In genomic region chr5:140398379-140398811, GRCh38 we compare ENCODE assay signal across 19 cellular contexts. TPM values are rescaled to one million over a fixed set of nuclear protein-coding genes. Genes with fewer than 3 reads are reported as not detected.
A peak's percentile ranks its signal among the peaks of the same experiment; 100 is the strongest.
DNase-seq lines count a peak whose midpoint lies in the region; ATAC-seq, FAIRE-seq and TF ChIP-seq lines count a peak whose summit lies in the region.
"Had no signal": no experiment of that assay in that cellular context is flagged by ENCODE, and none has a peak within 500 bp of the region (broad histone marks: within the 10 kb centered on the region; RNA-seq: fewer than 3 reads in every experiment).

No MANE protein-coding gene starts in this region.

- no peaks in the 10 kb centered on the region for H3K9me3 Mint-ChIP-seq in stimulated activated memory B cell treated with anti-CD40 and anti-IgM and Interleukin-4, amounts not matched to agents 10 μg/mL and 1 μg/mL and 100 μg/mL, for 72 hours
- H3K9me3 Mint-ChIP-seq: activated B cell treated with CpG ODN at 0.5 μM for 24 hours, nephron had no signal

- no peak for TF ChIP-seq RAD21 in A549 (conservative IDR thresholded peaks at IDR 0.05 in 1 of 2, IDR thresholded peaks at IDR 0.05 in 1 of 2)

- H3K9me3 ChIP-seq in A549 (no peaks in the 10 kb centered on the region), Panc1 (ENCODE audit: control insufficient read depth, insufficient read depth, low read depth, low read length) (no peaks in the 10 kb centered on the region), psoas muscle (no peaks in the 10 kb centered on the region)
- H3K9me3 ChIP-seq: body of pancreas had no signal

- no peak for TF ChIP-seq POLR2A in A549 (IDR thresholded peaks at IDR 0.05; ENCODE audit: low read length)

- FAIRE-seq in A549 (lab: Jason Lieb, UNC): no peak
- FAIRE-seq: urothelium cell line had no signal

- no peak overlapping the region for H3K27ac ChIP-seq in A549
- peak overlapping the region; percentile 42 for H3K27ac ChIP-seq in HL-60 (replicated peaks)
- H3K27ac ChIP-seq in Panc1 (ENCODE audit: low read length): peak overlapping the region; percentile 27; the same call in 1 of the 2 replicates
- H3K27ac ChIP-seq in psoas muscle: no peak overlapping the region
- H3K27ac ChIP-seq: body of pancreas had no signal

- H3K27me3 ChIP-seq in HL-60 (ENCODE audit: insufficient read depth, poor library complexity, severe bottlenecking): no peaks in the 10 kb centered on the region
- no peaks in the 10 kb centered on the region for H3K27me3 ChIP-seq in Panc1 (ENCODE audit: control insufficient read depth, insufficient read depth, low read length)
- no peaks in the 10 kb centered on the region for H3K27me3 ChIP-seq in psoas muscle (ENCODE audit: insufficient read depth in 3 of 3, low read length in 2 of 3)
- H3K27me3 ChIP-seq: body of pancreas had no signal

- no peak for ATAC-seq in A549
- no peak for ATAC-seq in Panc1
- ATAC-seq in psoas muscle: no peak
- ATAC-seq in stimulated activated memory B cell treated with anti-CD40 and anti-IgM and Interleukin-4, amounts not matched to agents 10 μg/mL and 1 μg/mL and 100 μg/mL, for 72 hours: no peak
- ATAC-seq: activated CD8-positive, alpha-beta memory T cell treated with anti-CD3 and anti-CD28 coated beads, Interleukin-2, amount 10 ng/mL, durations not matched to agents 7 days and 5 days; body of pancreas; right cardiac atrium had no signal

- H3K4me3 ChIP-seq in A549 (no peak overlapping the region), HL-60 (replicated peaks; ENCODE audit: insufficient read depth, low read length) (no peak overlapping the region), Panc1 (ENCODE audit: low read depth in 2 of 2, low read length in 2 of 2) (no peak overlapping the region), fibroblast of mammary gland (ENCODE audit: control insufficient read depth, low read depth, low read length) (no peak overlapping the region), psoas muscle (no peak overlapping the region)
- H3K4me3 ChIP-seq: body of pancreas, lung had no signal

- no TSS peak for BruUV-seq in Panc1 (replicated peaks; lab: Mats Ljungman, UMichigan)

- in situ Hi-C loops in Panc1 (cut with HindIII; ENCODE audit: low pct_unique_long_range_greater_than_20kb, low sequenced_read_pairs): no loop called here

- intact Hi-C loops in Panc1 (cut with micrococcal nuclease; ENCODE audit: unreplicated experiment) (no loop called here), psoas muscle (cut with DNase I) (no loop called here)

- CTCF ChIA-PET in A549 (lab: Yijun Ruan, JAX): interaction anchor here (0.7 to 1.2 kb wide), 2 partner anchors 16 to 337 kb away, joined by 3 read pairs; no protein-coding TSS in a partner anchor
- CTCF ChIA-PET in Panc1 (lab: Charles Lee): no interaction called here

- peaks cover 18% of the 10 kb centered on the region for H3K4me1 Mint-ChIP-seq in stimulated activated memory B cell treated with anti-CD40 and anti-IgM and Interleukin-4, amounts not matched to agents 10 μg/mL and 1 μg/mL and 100 μg/mL, for 72 hours

- H3K4me1 ChIP-seq in A549 (peaks cover 23% of the 10 kb centered on the region), Panc1 (ENCODE audit: control insufficient read depth, insufficient read depth, low read length) (peaks cover 5% of the 10 kb centered on the region; the same call in 1 of the 2 replicates), psoas muscle (peaks cover 11% of the 10 kb centered on the region)

- DNase-seq in A549 (ENCODE audit: low read depth in 1 of 2, low spot score in 1 of 2) (peak; percentile 8 to 34), HL-60 (ENCODE audit: low read depth in 1 of 2, low spot score in 1 of 2) (no peak), Panc1 (ENCODE audit: low read depth, low spot score) (no peak), fibroblast of mammary gland (ENCODE audit: low read depth) (peak; percentile 30), psoas muscle (no peak), GDM1 (lab: John Stamatoyannopoulos, UW) (no peak), NCI-H2107 treated with DMSO at 0.1 percent for 48 hours (lab: John Stamatoyannopoulos, UW; ENCODE audit: unreplicated experiment) (no peak)
- DNase-seq: activated B cell treated with CpG ODN at 0.5 μM for 24 hours; activated CD8-positive, alpha-beta memory T cell treated with anti-CD3 and anti-CD28 coated beads, Interleukin-2, amount 10 ng/mL, durations not matched to agents 7 days and 5 days; body of pancreas; foreskin melanocyte; NCI-H2171 treated with DMSO at 0.1 percent for 48 hours; right cardiac atrium; stimulated activated CD4-positive, alpha-beta T cell treated with anti-CD3 and anti-CD28 coated beads, Interleukin-4, amount 100 ng/mL, for 1 hour; SW 1271 had no signal

- no peak for TF ChIP-seq EP300 in A549 (IDR thresholded peaks at IDR 0.05)

- POLR2A ChIA-PET in A549 (lab: Yijun Ruan, JAX): no interaction called here
- POLR2A ChIA-PET in Panc1 (lab: Charles Lee): no interaction called here

- H3K27ac Mint-ChIP-seq in stimulated activated memory B cell treated with anti-CD40 and anti-IgM and Interleukin-4, amounts not matched to agents 10 μg/mL and 1 μg/mL and 100 μg/mL, for 72 hours: no peak overlapping the region
- H3K27ac Mint-ChIP-seq: activated B cell treated with CpG ODN at 0.5 μM for 24 hours; activated CD8-positive, alpha-beta memory T cell treated with anti-CD3 and anti-CD28 coated beads, Interleukin-2, amount 10 ng/mL, durations not matched to agents 7 days and 5 days; nephron had no signal

- no peaks in the 10 kb centered on the region for H3K27me3 Mint-ChIP-seq in stimulated activated memory B cell treated with anti-CD40 and anti-IgM and Interleukin-4, amounts not matched to agents 10 μg/mL and 1 μg/mL and 100 μg/mL, for 72 hours
- H3K27me3 Mint-ChIP-seq: activated B cell treated with CpG ODN at 0.5 μM for 24 hours; activated CD8-positive, alpha-beta memory T cell treated with anti-CD3 and anti-CD28 coated beads, Interleukin-2, amount 10 ng/mL, durations not matched to agents 7 days and 5 days had no signal

- H3K4me2 ChIP-seq in A549: peak overlapping the region; percentile 3; the same call in 2 of the 3 replicates

- H3K36me3 Mint-ChIP-seq in stimulated activated memory B cell treated with anti-CD40 and anti-IgM and Interleukin-4, amounts not matched to agents 10 μg/mL and 1 μg/mL and 100 μg/mL, for 72 hours: peaks cover 6% of the 10 kb centered on the region

- peaks cover 2% of the 10 kb centered on the region; the same call in 1 of the 2 replicates for H3K36me3 ChIP-seq in Panc1 (ENCODE audit: control insufficient read depth, insufficient read depth, low read length)
- no peaks in the 10 kb centered on the region for H3K36me3 ChIP-seq in psoas muscle (ENCODE audit: insufficient read depth in 1 of 2, low read depth in 1 of 2)

- H3K4me3 Mint-ChIP-seq in stimulated activated memory B cell treated with anti-CD40 and anti-IgM and Interleukin-4, amounts not matched to agents 10 μg/mL and 1 μg/mL and 100 μg/mL, for 72 hours: no peak overlapping the region
- H3K4me3 Mint-ChIP-seq: activated B cell treated with CpG ODN at 0.5 μM for 24 hours; activated CD8-positive, alpha-beta memory T cell treated with anti-CD3 and anti-CD28 coated beads, Interleukin-2, amount 10 ng/mL, durations not matched to agents 7 days and 5 days had no signal

- TF ChIP-seq CTCF in A549 (IDR thresholded peaks at IDR 0.05): no peak
- no peak for TF ChIP-seq CTCF in HL-60 (IDR thresholded peaks at IDR 0.05; ENCODE audit: insufficient read depth, low read length)
- TF ChIP-seq CTCF in Panc1 (IDR thresholded peaks at IDR 0.05): no peak
- no peak for TF ChIP-seq CTCF in fibroblast of mammary gland (conservative IDR thresholded peaks at IDR 0.05; ENCODE audit: control insufficient read depth, insufficient read depth, low read depth, low read length)
- no peak for TF ChIP-seq CTCF in psoas muscle (IDR thresholded peaks at IDR 0.05)

TF ChIP-seq in A549, 52 proteins besides CTCF, POLR2A, EP300 and RAD21:
- TF ChIP-seq FOSL2 (IDR thresholded peaks at IDR 0.05) (no peak), FOSL2 (CRISPR knock-in tag; IDR thresholded peaks at IDR 0.05) (peak; percentile 24; the same call in 1 of the 2 replicates), CEBPB (IDR thresholded peaks at IDR 0.05) (peak; percentile 51 to 62; a peak in 3 of 4 replicates), EHF (CRISPR knock-in tag; IDR thresholded peaks at IDR 0.05) (no peak)

RNA-seq across cellular contexts. Expression of gene ANKHD1, which starts 3.2 kb away (rescaled TPM):
- polyA plus RNA-seq in A549 (2011; rRNA removed) (94.1 and 111 TPM in 2 replicates), A549 (2017; fragmentation: RNase III; extraction: RNeasy Plus Mini Kit Qiagen cat#74134 plus additional on column Dnase treatment) (44.8 to 46.9 TPM (median 46.3 TPM) in 3 replicates), psoas muscle (10 to 100 TPM; 31.2 to 57.1 (median 37.3) TPM)
- 25.2 and 28.8 TPM in 2 replicates for polyA plus RNA-seq in A549 (2012; cell fraction: cytosol; rRNA removed)
- 42.9 and 52.2 TPM in 2 replicates for polyA plus RNA-seq in A549 (2012; cell fraction: nucleus; rRNA removed)
- 113 and 129 TPM in 2 replicates for polyA minus RNA-seq in A549 (2011; rRNA and poly(A)+ RNA removed)
- total RNA-seq in Panc1 (2021; ENCODE audit: unreplicated experiment) (140 TPM), psoas muscle (10 to 100 TPM; 50.7 to 86.1 (median 72.0) TPM)
- polyA plus RNA-seq in Panc1 (2012; ENCODE audit: insufficient read length): 70.5 TPM

RNA-seq across cellular contexts. Expression of gene SLC4A9, which starts 38.4 kb away (rescaled TPM):
- polyA plus RNA-seq in A549 (2011; rRNA removed) (not detected in 2 replicates), A549 (2017; fragmentation: RNase III; extraction: RNeasy Plus Mini Kit Qiagen cat#74134 plus additional on column Dnase treatment) (not detected in 3 replicates), psoas muscle (under 1 TPM in 1 of 3 donors, not detected in 2; 0.09 TPM)
- 0.01 TPM in 1 of 2 replicates, not detected in the other for polyA plus RNA-seq in A549 (2012; cell fraction: cytosol; rRNA removed)
- polyA plus RNA-seq in A549 (2012; cell fraction: nucleus; rRNA removed): 0.02 and 0.06 TPM in 2 replicates
- polyA minus RNA-seq in A549 (2011; rRNA and poly(A)+ RNA removed): 0.08 TPM in 1 of 2 replicates, not detected in the other
- total RNA-seq in Panc1 (2021; ENCODE audit: unreplicated experiment) (not detected), psoas muscle (not detected)
- polyA plus RNA-seq in Panc1 (2012; ENCODE audit: insufficient read length): not detected
- total RNA-seq: activated B cell treated with CpG ODN at 0.5 μM for 24 hours, body of pancreas had no signal

RNA-seq across cellular contexts. Expression of gene HBEGF, which starts 52.0 kb away (rescaled TPM):
- polyA plus RNA-seq in A549 (2011; rRNA removed) (4.2 and 5.0 TPM in 2 replicates), A549 (2017; fragmentation: RNase III; extraction: RNeasy Plus Mini Kit Qiagen cat#74134 plus additional on column Dnase treatment) (3.4 to 5.1 TPM (median 3.5 TPM) in 3 replicates), psoas muscle (10 to 100 TPM; 14.5 to 60.8 (median 27.6) TPM)
- 3.0 and 4.3 TPM in 2 replicates for polyA plus RNA-seq in A549 (2012; cell fraction: cytosol; rRNA removed)
- polyA plus RNA-seq in A549 (2012; cell fraction: nucleus; rRNA removed): 4.0 and 6.1 TPM in 2 replicates
- polyA minus RNA-seq in A549 (2011; rRNA and poly(A)+ RNA removed): 1.3 and 1.4 TPM in 2 replicates
- total RNA-seq in Panc1 (2021; ENCODE audit: unreplicated experiment) (5.0 TPM), psoas muscle (10 to 100 TPM; 28.9 to 36.7 (median 34.2) TPM)
- polyA plus RNA-seq in Panc1 (2012; ENCODE audit: insufficient read length): 2.9 TPM

Comparison
In these comparisons a context has a peak if more than half of its experiments do, and no peak if none do; other contexts are left out.
1. DNase-seq: peak in A549 (2 of 2) and fibroblast of mammary gland (single experiment); none in HL-60 (0 of 2), Panc1 (single experiment), psoas muscle (0 of 2), GDM1 (single experiment) and NCI-H2107 treated with DMSO at 0.1 percent for 48 hours (single experiment).
2. H3K27ac ChIP-seq: peak in HL-60 (single experiment) and Panc1 (single experiment); none in A549 (0 of 2) and psoas muscle (single experiment).